In the genomic region with DNA sequence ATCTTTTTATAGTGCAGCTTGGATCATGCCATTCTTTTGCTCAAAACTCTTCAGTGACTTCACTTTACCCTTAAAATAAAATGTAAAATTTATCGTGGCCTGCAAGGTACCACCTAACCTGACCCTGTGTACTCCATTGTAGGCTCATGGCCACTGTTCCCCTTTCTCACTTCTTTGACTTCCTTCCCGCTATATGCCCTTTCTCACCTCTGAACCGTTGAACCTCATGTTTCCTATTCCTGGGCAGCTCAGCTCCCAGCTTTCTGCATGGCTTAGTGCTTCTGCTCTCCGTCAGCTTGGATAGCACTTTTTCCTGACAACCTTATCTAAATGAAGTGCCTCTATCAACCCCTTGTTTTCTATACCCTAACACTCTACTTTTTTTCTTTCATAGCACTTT, we compare ENCODE assay signal across 16 cellular contexts.
A peak's percentile ranks its signal among the peaks of the same experiment; 100 is the strongest.
DNase-seq lines count a peak whose midpoint lies in the region; ATAC-seq and TF ChIP-seq lines count a peak whose summit lies in the region.
"Had no signal": no experiment of that assay in that cellular context is flagged by ENCODE, and none has a peak within 500 bp of the region (broad histone marks: within the 10 kb centered on the region; RNA-seq: fewer than 3 reads in every experiment).

No MANE protein-coding gene starts in this region.

- no peaks in the 10 kb centered on the region for H3K27me3 ChIP-seq in cardiac muscle cell

- H3K4me1 ChIP-seq in cardiac muscle cell (ENCODE audit: low read depth): peaks cover 16% of the 10 kb centered on the region

- TF ChIP-seq CTCF in cardiac muscle cell (IDR thresholded peaks at IDR 0.05; ENCODE audit: low read depth, low read length) (no peak), nephron progenitor cell (IDR thresholded peaks at IDR 0.05) (no peak)

- no peak overlapping the region for H3K4me3 Mint-ChIP-seq in nephron progenitor cell
- H3K4me3 Mint-ChIP-seq: CD4-positive, alpha-beta memory T cell; GM23338; H9 had no signal

- peaks cover 12% of the 10 kb centered on the region for H3K36me3 ChIP-seq in cardiac muscle cell

- no peaks in the 10 kb centered on the region for H3K9me3 ChIP-seq in cardiac muscle cell (ENCODE audit: low read depth)

- H3K27me3 Mint-ChIP-seq in nephron progenitor cell (ENCODE audit: low read depth, poor library complexity): peaks cover 2% of the 10 kb centered on the region
- H3K27me3 Mint-ChIP-seq: CD4-positive, alpha-beta memory T cell had no signal

- H3K36me3 Mint-ChIP-seq in nephron progenitor cell (ENCODE audit: low read depth): peaks cover 72% of the 10 kb centered on the region

- peaks cover 5% of the 10 kb centered on the region for H3K4me1 Mint-ChIP-seq in nephron progenitor cell
- H3K4me1 Mint-ChIP-seq: CD4-positive, alpha-beta memory T cell had no signal

- peak overlapping the region; percentile 87 for H3K27ac Mint-ChIP-seq in nephron progenitor cell
- H3K27ac Mint-ChIP-seq: CD4-positive, alpha-beta memory T cell; GM23338 had no signal

- intact Hi-C loops in Right ventricle myocardium inferior (cut with DNase I): no loop called here

- H3K4me3 ChIP-seq in cardiac muscle cell: no peak overlapping the region
- H3K4me3 ChIP-seq: GM23338 had no signal

- H3K9me3 Mint-ChIP-seq in nephron progenitor cell: no peaks in the 10 kb centered on the region
- H3K9me3 Mint-ChIP-seq: CD4-positive, alpha-beta memory T cell; GM23338; H9 had no signal

- DNase-seq in cardiac muscle cell (ENCODE audit: low read depth in 1 of 2, low spot score in 1 of 2): peak in 1 of 2 donors; percentile 63
- no peak for DNase-seq in Right ventricle myocardium inferior (ENCODE audit: missing footprints)
- no peak for DNase-seq in left lobe of liver (ENCODE audit: low spot score)
- no peak for DNase-seq in nephron progenitor cell
- no peak for DNase-seq in activated naive CD4-positive, alpha-beta T cell (lab: John Stamatoyannopoulos, UW)
- DNase-seq in HK-2 (ENCODE audit: unreplicated experiment): no peak
- DNase-seq: C1 segment of cervical spinal cord; Calu3; CD4-positive, alpha-beta memory T cell; COR-L47; DMS53; DMS79 treated with DMSO at 0.1 percent for 48 hours; GF-D8; H9 had no signal

- ATAC-seq in Right ventricle myocardium inferior: no peak
- ATAC-seq in left lobe of liver: peak; percentile 43
- ATAC-seq: GM23338, HCT116 had no signal

- peak overlapping the region; percentile 67 for H3K27ac ChIP-seq in cardiac muscle cell
